19 cellular contexts compared by ENCODE assay signal in genomic region chr11:44003736-44004451, GRCh38. TPM values are rescaled to one million over a fixed set of nuclear protein-coding genes. Genes with fewer than 3 reads are reported as not detected.
DNase-seq lines count a peak whose midpoint lies in the region; ATAC-seq and TF ChIP-seq lines count a peak whose summit lies in the region.
"Had no signal": no experiment of that assay in that cellular context is flagged by ENCODE, and none has a peak within 500 bp of the region (broad histone marks: within the 10 kb centered on the region; RNA-seq: fewer than 3 reads in every experiment).

No MANE protein-coding gene starts in this region.

- H3K4me1 ChIP-seq in OCI-LY3 (ENCODE audit: low read length) = peaks cover 87% of the 10 kb centered on the region
- H3K4me1 ChIP-seq: BLaER1 treated with 17β-estradiol and CSF1 and Interleukin-3, amounts not matched to agents 10 nM and 100 nM; SJCRH30 had no signal

- H3K79me2 ChIP-seq in OCI-LY3 (ENCODE audit: low read length) = peaks cover 22% of the 10 kb centered on the region

- intact Hi-C loops in posterior vena cava (cut with DNase I) = loop anchor here in 1 of 2 donors (5.0 kb wide), 1 partner anchor 97 kb away; no protein-coding TSS in a partner anchor

- peak overlapping the region; percentile 80 for H3K9ac ChIP-seq in OCI-LY3 (ENCODE audit: low read length)
- H3K9ac ChIP-seq: BLaER1 treated with 17β-estradiol and CSF1 and Interleukin-3, amounts not matched to agents 10 nM and 100 nM had no signal

- H2AFZ ChIP-seq in OCI-LY3 (ENCODE audit: low read depth, low read length) = no peak overlapping the region

- H3K9me3 ChIP-seq in OCI-LY3 (ENCODE audit: insufficient read depth, low read length) = no peaks in the 10 kb centered on the region
- H3K9me3 ChIP-seq: BLaER1 treated with 17β-estradiol and CSF1 and Interleukin-3, amounts not matched to agents 10 nM and 100 nM; SJCRH30 had no signal

- no peaks in the 10 kb centered on the region for H3K27me3 ChIP-seq in OCI-LY3 (ENCODE audit: low read depth, low read length)
- H3K27me3 ChIP-seq: BLaER1 treated with 17β-estradiol and CSF1 and Interleukin-3, amounts not matched to agents 10 nM and 100 nM had no signal

- DNase-seq in AG20443 (ENCODE audit: low spot score) = peak; percentile 0
- peak; percentile 5 for DNase-seq in iPS-NIHi7 (ENCODE audit: extremely low spot score)
- DNase-seq in posterior vena cava (ENCODE audit: low spot score) = peak; percentile 60
- DNase-seq in activated CD4-positive, alpha-beta T cell treated with anti-CD3 and anti-CD28 coated beads for 48 hours = no peak
- no peak for DNase-seq in DMS53 treated with DMSO at 0.1 percent for 48 hours (lab: John Stamatoyannopoulos, UW; ENCODE audit: unreplicated experiment)
- DNase-seq: DMS153, EL, NCI-H187 treated with DMSO at 0.1 percent for 48 hours, NCI-H748 treated with DMSO at 0.1 percent for 48 hours, PC-3, SJCRH30 had no signal

- no peak overlapping the region for H3K4me3 ChIP-seq in OCI-LY3 (ENCODE audit: low read length)
- H3K4me3 ChIP-seq: BLaER1 treated with 17β-estradiol and CSF1 and Interleukin-3, amounts not matched to agents 10 nM and 100 nM; SJCRH30 had no signal

- ATAC-seq in GM18909 (IDR thresholded peaks at IDR 0.05; ENCODE audit: poor library complexity, unreplicated experiment) (no peak), GM18907 (IDR thresholded peaks at IDR 0.05; ENCODE audit: unreplicated experiment) (no peak)
- ATAC-seq: HCT116, PC-3 had no signal

- H3K4me2 ChIP-seq in OCI-LY3 (ENCODE audit: low read length) = peak overlapping the region; percentile 54
- H3K4me2 ChIP-seq: BLaER1 treated with 17β-estradiol and CSF1 and Interleukin-3, amounts not matched to agents 10 nM and 100 nM had no signal

- no peaks in the 10 kb centered on the region for H4K20me1 ChIP-seq in OCI-LY3 (ENCODE audit: insufficient read depth, low read length)
- H4K20me1 ChIP-seq: BLaER1 treated with 17β-estradiol and CSF1 and Interleukin-3, amounts not matched to agents 10 nM and 100 nM had no signal

- no peak for TF ChIP-seq CTCF in OCI-LY3 (IDR thresholded peaks at IDR 0.05; ENCODE audit: low read depth, low read length)

- peaks cover 8% of the 10 kb centered on the region for H3K36me3 ChIP-seq in OCI-LY3 (replicated peaks; ENCODE audit: low read depth, low read length)
- H3K36me3 ChIP-seq: BLaER1 treated with 17β-estradiol and CSF1 and Interleukin-3, amounts not matched to agents 10 nM and 100 nM; SJCRH30 had no signal

- peak overlapping the region; percentile 97 for H3K27ac ChIP-seq in OCI-LY3 (ENCODE audit: low read length)
- H3K27ac ChIP-seq: BLaER1 treated with 17β-estradiol and CSF1 and Interleukin-3, amounts not matched to agents 10 nM and 100 nM; HL-60; RWPE1; SJCRH30 had no signal

RNA-seq across cellular contexts. Expression of gene ACCSL, which starts 43.9 kb away (rescaled TPM):
- not detected for total RNA-seq in posterior vena cava
- total RNA-seq: NCI-H460, PC-3, SJCRH30 had no signal

Comparison
In these comparisons a context has a peak if more than half of its experiments do, and no peak if none do; other contexts are left out.
1. DNase-seq: peak in AG20443 (single experiment), iPS-NIHi7 (single experiment) and posterior vena cava (single experiment); none in activated CD4-positive, alpha-beta T cell treated with anti-CD3 and anti-CD28 coated beads for 48 hours (single experiment) and DMS53 treated with DMSO at 0.1 percent for 48 hours (single experiment).